ENCODE assay signal across 1 cellular context in the genomic region with DNA sequence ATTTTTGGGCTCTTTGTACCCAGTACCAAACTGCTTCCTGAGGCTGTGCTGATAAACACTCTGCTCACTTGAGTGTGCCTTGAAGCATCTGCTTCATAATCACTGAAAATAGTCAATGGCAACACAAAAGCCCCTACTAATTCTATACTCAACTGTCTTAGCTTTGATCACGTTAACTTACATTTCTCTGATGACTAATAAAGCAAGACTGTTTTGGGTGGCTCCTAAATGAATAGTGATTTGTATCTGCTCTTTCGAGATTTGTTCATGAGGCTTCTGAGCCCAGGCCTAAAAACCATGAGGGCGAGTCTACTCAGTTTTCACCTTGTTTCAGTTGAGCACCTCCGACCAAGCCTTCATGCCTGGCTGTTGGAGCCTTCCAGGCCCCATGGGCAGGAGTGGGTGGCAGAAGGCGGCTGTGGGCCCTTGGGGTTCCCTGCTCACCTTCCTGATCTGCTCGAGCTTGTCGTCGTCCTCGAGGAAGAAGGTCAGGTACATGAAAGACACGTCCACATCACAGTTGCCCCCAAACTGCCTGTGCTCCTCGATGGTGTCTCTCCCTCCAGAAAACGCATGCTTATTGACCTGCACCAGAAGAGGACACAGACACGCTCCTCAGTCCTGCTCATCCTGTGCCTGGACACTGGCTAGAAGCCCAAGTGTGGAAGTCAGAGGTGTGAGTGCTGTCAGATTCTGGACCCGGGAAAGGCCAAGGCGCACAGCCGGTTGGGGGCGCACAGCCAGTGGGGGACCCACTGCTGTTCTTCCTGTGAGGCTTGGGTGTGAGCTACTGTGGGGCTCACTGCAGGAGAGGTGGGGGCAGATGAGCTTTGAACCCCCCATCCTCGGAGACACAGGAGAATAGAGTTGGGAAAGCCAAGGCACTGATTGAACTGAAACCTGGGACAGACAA.
A peak's percentile ranks its signal among the peaks of the same experiment; 100 is the strongest.
TF ChIP-seq lines count a peak whose summit lies in the region.

No MANE protein-coding gene starts in this region.

TF ChIP-seq in GM12878, 131 proteins besides CTCF, POLR2A, EP300 and RAD21 (continued from another document and continues in another):
- TF ChIP-seq CUX1 (IDR thresholded peaks at IDR 0.05; ENCODE audit: insufficient replicate concordance, low read depth, low read length) (no peak), BHLHE40 (IDR thresholded peaks at IDR 0.05; ENCODE audit: borderline replicate concordance in 1 of 2, low read depth in 2 of 2, low read length in 1 of 2) (peak in 1 of 2 experiments; percentile 34; a peak in 1 of 4 replicates), ZNF24 (IDR thresholded peaks at IDR 0.05) (peak; percentile 46; the same call in 1 of the 2 replicates), CHD1 (IDR thresholded peaks at IDR 0.05; ENCODE audit: low read depth, low read length) (no peak), CEBPB (IDR thresholded peaks at IDR 0.05; ENCODE audit: borderline replicate concordance in 1 of 2, low read depth in 2 of 2, low read length in 2 of 2) (no peak), ATF7 (IDR thresholded peaks at IDR 0.05; ENCODE audit: low read depth) (0 out of 2 replicates have a peak, but pooled peaks have one; percentile 18), PRDM15 (CRISPR knock-in tag; IDR thresholded peaks at IDR 0.05) (no peak), MEF2A (IDR thresholded peaks at IDR 0.05; ENCODE audit: insufficient read depth, low read depth, low read length) (0 out of 2 replicates have a peak, but pooled peaks have one; percentile 42), NRF1 (conservative IDR thresholded peaks at IDR 0.05; ENCODE audit: low read depth, low read length) (no peak), HDAC6 (IDR thresholded peaks at IDR 0.05; ENCODE audit: unreplicated experiment) (no peak), SMARCA5 (IDR thresholded peaks at IDR 0.05) (no peak), CBX5 (IDR thresholded peaks at IDR 0.05; ENCODE audit: low read depth) (no peak), MYB (IDR thresholded peaks at IDR 0.05; ENCODE audit: borderline replicate concordance, low read depth, low read length) (no peak), FOS (IDR thresholded peaks at IDR 0.05; ENCODE audit: borderline replicate concordance, extremely low read depth, insufficient read length) (no peak), BMI1 (IDR thresholded peaks at IDR 0.05; ENCODE audit: borderline replicate concordance) (no peak), POLR2AphosphoS5 (IDR thresholded peaks at IDR 0.05; ENCODE audit: low read length) (0 out of 2 replicates have a peak, but pooled peaks have one; percentile 13), RCOR1 (conservative IDR thresholded peaks at IDR 0.05; ENCODE audit: low read depth, low read length) (no peak), MEF2B (IDR thresholded peaks at IDR 0.05; ENCODE audit: partially characterized antibody, poor library complexity, severe bottlenecking) (no peak), POLR2AphosphoS2 (IDR thresholded peaks at IDR 0.05; ENCODE audit: low read depth, low read length) (no peak), RBBP5 (conservative IDR thresholded peaks at IDR 0.05) (no peak), EGR1 (IDR thresholded peaks at IDR 0.05; ENCODE audit: borderline replicate concordance in 1 of 2, low read depth in 2 of 2, low read length in 2 of 2) (peak in 1 of 2 experiments; percentile 22; a peak in 1 of 3 replicates), MXI1 (IDR thresholded peaks at IDR 0.05; ENCODE audit: low read depth, low read length) (no peak), NR2C1 (IDR thresholded peaks at IDR 0.05) (no peak), CBFB (IDR thresholded peaks at IDR 0.05; ENCODE audit: low read depth) (no peak), KLF5 (IDR thresholded peaks at IDR 0.05; ENCODE audit: partially characterized antibody) (no peak), SRF (IDR thresholded peaks at IDR 0.05; ENCODE audit: low read depth in 2 of 2, low read length in 2 of 2) (no peak), ASH2L (IDR thresholded peaks at IDR 0.05; ENCODE audit: borderline replicate concordance, low read depth) (no peak), IRF3 (IDR thresholded peaks at IDR 0.05) (no peak), RB1 (IDR thresholded peaks at IDR 0.05; ENCODE audit: borderline replicate concordance) (no peak)
- TF ChIP-seq, protein P1, sequence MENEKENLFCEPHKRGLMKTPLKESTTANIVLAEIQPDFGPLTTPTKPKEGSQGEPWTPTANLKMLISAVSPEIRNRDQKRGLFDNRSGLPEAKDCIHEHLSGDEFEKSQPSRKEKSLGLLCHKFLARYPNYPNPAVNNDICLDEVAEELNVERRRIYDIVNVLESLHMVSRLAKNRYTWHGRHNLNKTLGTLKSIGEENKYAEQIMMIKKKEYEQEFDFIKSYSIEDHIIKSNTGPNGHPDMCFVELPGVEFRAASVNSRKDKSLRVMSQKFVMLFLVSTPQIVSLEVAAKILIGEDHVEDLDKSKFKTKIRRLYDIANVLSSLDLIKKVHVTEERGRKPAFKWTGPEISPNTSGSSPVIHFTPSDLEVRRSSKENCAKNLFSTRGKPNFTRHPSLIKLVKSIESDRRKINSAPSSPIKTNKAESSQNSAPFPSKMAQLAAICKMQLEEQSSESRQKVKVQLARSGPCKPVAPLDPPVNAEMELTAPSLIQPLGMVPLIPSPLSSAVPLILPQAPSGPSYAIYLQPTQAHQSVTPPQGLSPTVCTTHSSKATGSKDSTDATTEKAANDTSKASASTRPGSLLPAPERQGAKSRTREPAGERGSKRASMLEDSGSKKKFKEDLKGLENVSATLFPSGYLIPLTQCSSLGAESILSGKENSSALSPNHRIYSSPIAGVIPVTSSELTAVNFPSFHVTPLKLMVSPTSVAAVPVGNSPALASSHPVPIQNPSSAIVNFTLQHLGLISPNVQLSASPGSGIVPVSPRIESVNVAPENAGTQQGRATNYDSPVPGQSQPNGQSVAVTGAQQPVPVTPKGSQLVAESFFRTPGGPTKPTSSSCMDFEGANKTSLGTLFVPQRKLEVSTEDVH (IDR thresholded peaks at IDR 0.05; ENCODE audit: low read depth, partially characterized antibody) = no peak
- TF ChIP-seq, protein P2, sequence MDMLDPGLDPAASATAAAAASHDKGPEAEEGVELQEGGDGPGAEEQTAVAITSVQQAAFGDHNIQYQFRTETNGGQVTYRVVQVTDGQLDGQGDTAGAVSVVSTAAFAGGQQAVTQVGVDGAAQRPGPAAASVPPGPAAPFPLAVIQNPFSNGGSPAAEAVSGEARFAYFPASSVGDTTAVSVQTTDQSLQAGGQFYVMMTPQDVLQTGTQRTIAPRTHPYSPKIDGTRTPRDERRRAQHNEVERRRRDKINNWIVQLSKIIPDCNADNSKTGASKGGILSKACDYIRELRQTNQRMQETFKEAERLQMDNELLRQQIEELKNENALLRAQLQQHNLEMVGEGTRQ (IDR thresholded peaks at IDR 0.05; ENCODE audit: borderline replicate concordance, low read depth, low read length) = no peak
- TF ChIP-seq, protein P3, sequence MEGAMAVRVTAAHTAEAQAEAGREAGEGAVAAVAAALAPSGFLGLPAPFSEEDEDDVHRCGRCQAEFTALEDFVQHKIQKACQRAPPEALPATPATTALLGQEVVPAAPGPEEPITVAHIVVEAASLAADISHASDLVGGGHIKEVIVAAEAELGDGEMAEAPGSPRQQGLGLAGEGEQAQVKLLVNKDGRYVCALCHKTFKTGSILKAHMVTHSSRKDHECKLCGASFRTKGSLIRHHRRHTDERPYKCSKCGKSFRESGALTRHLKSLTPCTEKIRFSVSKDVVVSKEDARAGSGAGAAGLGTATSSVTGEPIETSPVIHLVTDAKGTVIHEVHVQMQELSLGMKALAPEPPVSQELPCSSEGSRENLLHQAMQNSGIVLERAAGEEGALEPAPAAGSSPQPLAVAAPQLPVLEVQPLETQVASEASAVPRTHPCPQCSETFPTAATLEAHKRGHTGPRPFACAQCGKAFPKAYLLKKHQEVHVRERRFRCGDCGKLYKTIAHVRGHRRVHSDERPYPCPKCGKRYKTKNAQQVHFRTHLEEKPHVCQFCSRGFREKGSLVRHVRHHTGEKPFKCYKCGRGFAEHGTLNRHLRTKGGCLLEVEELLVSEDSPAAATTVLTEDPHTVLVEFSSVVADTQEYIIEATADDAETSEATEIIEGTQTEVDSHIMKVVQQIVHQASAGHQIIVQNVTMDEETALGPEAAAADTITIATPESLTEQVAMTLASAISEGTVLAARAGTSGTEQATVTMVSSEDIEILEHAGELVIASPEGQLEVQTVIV (IDR thresholded peaks at IDR 0.05; ENCODE audit: borderline replicate concordance, partially characterized antibody) = no peak
- TF ChIP-seq, protein P4, sequence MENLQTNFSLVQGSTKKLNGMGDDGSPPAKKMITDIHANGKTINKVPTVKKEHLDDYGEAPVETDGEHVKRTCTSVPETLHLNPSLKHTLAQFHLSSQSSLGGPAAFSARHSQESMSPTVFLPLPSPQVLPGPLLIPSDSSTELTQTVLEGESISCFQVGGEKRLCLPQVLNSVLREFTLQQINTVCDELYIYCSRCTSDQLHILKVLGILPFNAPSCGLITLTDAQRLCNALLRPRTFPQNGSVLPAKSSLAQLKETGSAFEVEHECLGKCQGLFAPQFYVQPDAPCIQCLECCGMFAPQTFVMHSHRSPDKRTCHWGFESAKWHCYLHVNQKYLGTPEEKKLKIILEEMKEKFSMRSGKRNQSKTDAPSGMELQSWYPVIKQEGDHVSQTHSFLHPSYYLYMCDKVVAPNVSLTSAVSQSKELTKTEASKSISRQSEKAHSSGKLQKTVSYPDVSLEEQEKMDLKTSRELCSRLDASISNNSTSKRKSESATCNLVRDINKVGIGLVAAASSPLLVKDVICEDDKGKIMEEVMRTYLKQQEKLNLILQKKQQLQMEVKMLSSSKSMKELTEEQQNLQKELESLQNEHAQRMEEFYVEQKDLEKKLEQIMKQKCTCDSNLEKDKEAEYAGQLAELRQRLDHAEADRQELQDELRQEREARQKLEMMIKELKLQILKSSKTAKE (IDR thresholded peaks at IDR 0.05; ENCODE audit: low read depth, poor library complexity, severe bottlenecking) = peak; percentile 28
